8 cellular contexts compared by ENCODE assay signal in the genomic region with DNA sequence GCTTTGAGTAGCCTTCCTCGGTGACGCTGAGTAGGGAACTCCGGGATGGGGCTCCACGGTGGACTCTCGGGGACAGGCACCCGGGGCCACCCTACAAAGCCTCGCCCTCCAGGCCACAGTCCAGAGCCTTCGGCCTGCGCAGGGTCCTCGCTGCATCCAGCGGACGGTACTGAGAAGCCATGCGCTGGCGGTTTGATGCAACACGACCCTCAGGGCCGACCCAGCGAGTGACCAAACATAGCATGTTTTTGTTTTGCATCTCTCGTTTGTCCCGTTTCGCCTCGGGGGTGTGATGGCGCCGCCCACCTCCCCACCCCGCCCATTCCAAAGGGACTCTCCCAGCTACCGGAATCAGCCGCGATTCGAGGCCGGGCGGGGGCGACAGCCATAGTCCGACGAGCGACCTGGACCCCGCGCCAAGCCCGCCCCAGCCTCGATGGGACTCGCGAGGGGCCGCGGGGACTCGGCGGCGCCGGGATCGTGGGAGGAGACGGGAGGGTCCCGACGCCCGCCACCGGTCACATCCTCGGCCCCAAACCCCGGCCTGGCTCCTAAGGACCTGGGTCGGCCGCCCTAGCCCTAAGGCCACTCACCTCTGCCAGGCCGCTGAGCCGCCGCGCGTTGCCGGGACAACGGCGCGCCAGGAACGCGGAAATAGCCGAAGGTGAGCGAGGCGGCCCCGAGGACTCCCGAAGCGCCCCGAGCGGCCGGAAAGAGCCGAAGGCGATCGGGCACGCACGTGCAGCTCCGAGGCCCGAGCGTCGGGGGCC. TPM values are rescaled to one million over a fixed set of nuclear protein-coding genes. Genes with fewer than 3 reads are reported as not detected.
DNase-seq lines count a peak whose midpoint lies in the region; ATAC-seq and TF ChIP-seq lines count a peak whose summit lies in the region.

No MANE protein-coding gene starts in this region.

- no peak for TF ChIP-seq CTCF in left lung (IDR thresholded peaks at IDR 0.05)

- peak overlapping the region; percentile 81 to 89 for H3K4me3 ChIP-seq in left lung

- H3K27me3 ChIP-seq in left lung: peaks cover 0 to 23% of the 10 kb centered on the region in 2 donors

- ATAC-seq in HG03442 (IDR thresholded peaks at IDR 0.05; ENCODE audit: unreplicated experiment) (peak; percentile 34), left lung (peak; percentile 82)

- peaks cover 15 to 48% of the 10 kb centered on the region in 2 donors for H3K4me1 ChIP-seq in left lung

- H3K9me3 ChIP-seq in left lung: no peaks in the 10 kb centered on the region

- intact Hi-C loops in left lung (cut with DNase I): no loop called here

- DNase-seq in NCI-H2029 (lab: John Stamatoyannopoulos, UW) (peak; percentile 86), NCI-H2029 treated with DMSO at 0.1 percent for 48 hours (lab: John Stamatoyannopoulos, UW) (no peak), NCI-H748 treated with DMSO at 0.1 percent for 48 hours (lab: John Stamatoyannopoulos, UW) (peak; percentile 60), dermis blood vessel endothelial cell (peak; percentile 93), left lung (peak; percentile 87 to 95)
- peak; percentile 83 to 87 for DNase-seq in activated CD4-positive, alpha-beta T cell treated with anti-CD3 and anti-CD28 coated beads, Interleukin-2, amount 50 U/mL, for 4 hours
- DNase-seq in stimulated activated CD4-positive, alpha-beta T cell treated with anti-CD3 and anti-CD28 coated beads, Interleukin-1b, Interleukin-23, amount 100 ng/mL, for 48 hours: peak; percentile 89

- peak overlapping the region; percentile 80 to 85 for H3K27ac ChIP-seq in left lung

- H3K36me3 ChIP-seq in left lung: peaks cover 0 to 14% of the 10 kb centered on the region in 2 donors

RNA-seq across cellular contexts. Expression of gene IFT140, which starts 1.6 kb away (rescaled TPM):
- total RNA-seq in dermis blood vessel endothelial cell (20.7 and 24.8 TPM in 2 replicates), left lung (10 to 100 TPM; 26.0 to 34.8 TPM)

RNA-seq across cellular contexts. Expression of gene CRAMP1, which starts 1.9 kb away (rescaled TPM):
- total RNA-seq in dermis blood vessel endothelial cell (12.9 and 17.3 TPM in 2 replicates), left lung (10 to 100 TPM; 17.3 to 18.9 TPM)
